ENCODE assay signal across 29 cellular contexts in the genomic region with DNA sequence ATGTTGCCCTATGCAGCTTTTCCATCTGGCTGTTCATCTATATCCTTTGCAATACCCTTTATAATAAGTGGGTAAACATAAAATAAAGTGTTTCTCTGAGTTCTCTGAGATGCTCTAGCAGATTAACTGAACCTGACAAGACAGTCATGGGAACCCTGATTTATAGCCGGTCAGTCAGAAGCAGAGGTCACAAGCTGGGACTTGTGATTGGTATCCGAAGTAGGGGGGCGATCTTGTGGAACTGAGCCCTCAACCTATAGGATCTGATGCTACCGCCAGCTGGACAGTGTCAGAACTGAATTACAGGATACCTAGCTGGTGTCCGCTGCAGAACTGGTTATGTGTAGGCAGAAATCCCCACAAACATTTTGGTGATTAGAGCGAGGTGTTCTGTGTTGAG.
"Had no signal": no experiment of that assay in that cellular context is flagged by ENCODE, and none has a peak within 500 bp of the region (broad histone marks: within the 10 kb centered on the region; RNA-seq: fewer than 3 reads in every experiment).

No MANE protein-coding gene starts in this region.

- H3K4me3 ChIP-seq: adrenal gland, body of pancreas, esophagus muscularis mucosa, gastrocnemius medialis, heart left ventricle had no signal

- H3K36me3 ChIP-seq: adrenal gland had no signal

- H3K27ac ChIP-seq: adrenal gland, body of pancreas, esophagus muscularis mucosa, foreskin keratinocyte, gastrocnemius medialis, heart left ventricle had no signal

- H3K9me3 ChIP-seq: adrenal gland, body of pancreas, esophagus muscularis mucosa, gastrocnemius medialis, heart left ventricle had no signal

- DNase-seq: activated CD4-positive, alpha-beta memory T cell treated with anti-CD3 and anti-CD28 coated beads for 36 hours; activated CD4-positive, alpha-beta T cell treated with anti-CD3 and anti-CD28 coated beads for 1 hour; activated CD4-positive, alpha-beta T cell treated with anti-CD3 and anti-CD28 coated beads for 48 hours; activated CD8-positive, alpha-beta memory T cell treated with anti-CD3 and anti-CD28 coated beads, Interleukin-2, amount 10 ng/mL, durations not matched to agents 7 days and 5 days; activated CD8-positive, alpha-beta memory T cell treated with anti-CD3 and anti-CD28 coated beads, Interleukin-2, amount 50 U/mL, for 4 hours; activated CD8-positive, alpha-beta T cell treated with anti-CD3 and anti-CD28 coated beads, Interleukin-2, amount 10 ng/mL, durations not matched to agents 7 days and 5 days; activated effector memory CD4-positive, alpha-beta T cell treated with anti-CD3 and anti-CD28 coated beads, Interleukin-2, amount 50 U/mL, for 16 hours; activated naive CD4-positive, alpha-beta T cell treated with anti-CD3 and anti-CD28 coated beads for 36 hours; activated naive CD8-positive, alpha-beta T cell treated with anti-CD3 and anti-CD28 coated beads for 36 hours; activated naive CD8-positive, alpha-beta T cell treated with anti-CD3 and anti-CD28 coated beads, Interleukin-2, amount 50 U/mL, for 24 hours; activated T-cell treated with anti-CD3 and anti-CD28 coated beads, Interleukin-2, amount 50 U/mL, for 1 hour; activated T-cell treated with anti-CD3 and anti-CD28 coated beads, Interleukin-2, amount 50 U/mL, for 48 hours; adrenal gland; amygdala; aorta; body of pancreas; caudate nucleus; cortex of kidney; dermis blood vessel endothelial cell; effector CD4-positive, alpha-beta T cell; effector memory CD8-positive, alpha-beta T cell; erythroblast; foreskin keratinocyte; gastrocnemius medialis; glutamatergic neuron; heart left ventricle; T-helper 17 cell; T1000 had no signal

- H3K27me3 ChIP-seq: adrenal gland, body of pancreas, esophagus muscularis mucosa, foreskin keratinocyte, gastrocnemius medialis, heart left ventricle had no signal

- ATAC-seq: activated CD8-positive, alpha-beta memory T cell treated with anti-CD3 and anti-CD28 coated beads, Interleukin-2, amount 10 ng/mL, durations not matched to agents 7 days and 5 days; activated CD8-positive, alpha-beta T cell treated with anti-CD3 and anti-CD28 coated beads, Interleukin-2, amount 10 ng/mL, durations not matched to agents 7 days and 5 days; activated naive CD8-positive, alpha-beta T cell treated with anti-CD3 and anti-CD28 coated beads, Interleukin-2, amount 50 U/mL, for 24 hours; body of pancreas; effector memory CD8-positive, alpha-beta T cell; foreskin keratinocyte; gastrocnemius medialis; heart left ventricle; T-helper 17 cell had no signal
